In the genomic region with DNA sequence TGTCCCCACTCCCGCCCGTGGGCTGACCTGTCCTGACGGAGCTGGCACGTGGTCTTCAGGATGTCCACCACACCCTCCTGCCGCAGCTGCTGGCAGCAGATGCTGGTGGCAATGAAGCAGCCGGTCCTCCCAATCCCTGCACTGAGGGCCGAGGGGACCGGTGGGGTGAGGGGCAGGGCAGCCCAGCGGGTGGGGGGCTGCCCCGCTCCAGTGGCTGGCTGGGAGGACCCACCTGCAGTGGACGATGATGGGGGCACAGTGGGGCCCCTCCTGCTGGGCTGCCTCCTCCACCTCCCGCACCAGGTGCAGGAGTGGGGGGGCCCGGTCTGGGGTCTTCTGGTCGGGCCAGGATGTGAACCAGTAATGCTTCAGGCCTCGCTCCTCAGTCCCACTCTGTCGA, we compare ENCODE assay signal across 27 cellular contexts. TPM values are rescaled to one million over a fixed set of nuclear protein-coding genes. Genes with fewer than 3 reads are reported as not detected.
DNase-seq lines count a peak whose midpoint lies in the region; ATAC-seq and TF ChIP-seq lines count a peak whose summit lies in the region.
"Had no signal": no experiment of that assay in that cellular context is flagged by ENCODE, and none has a peak within 500 bp of the region (broad histone marks: within the 10 kb centered on the region; RNA-seq: fewer than 3 reads in every experiment).

No MANE protein-coding gene starts in this region.

- H4K8ac ChIP-seq in neuronal stem cell (ENCODE audit: low read depth, low read length) = no peak overlapping the region

- DNase-seq in stimulated activated naive CD8-positive, alpha-beta T cell treated with anti-CD3 and anti-CD28 coated beads, Interleukin-15, amount 100 ng/mL, for 72 hours = no peak
- DNase-seq in stimulated activated naive CD8-positive, alpha-beta T cell treated with anti-CD3 and anti-CD28 coated beads, Interleukin-15, Interleukin-2, amounts not matched to agents 100 U/mL and 50 U/mL, for 24 hours = no peak
- DNase-seq in neuronal stem cell (ENCODE audit: low spot score) = no peak
- no peak for DNase-seq in osteoblast (ENCODE audit: insufficient read length, low spot score, missing footprints)
- DNase-seq in activated CD4-positive, alpha-beta T cell treated with anti-CD3 and anti-CD28 coated beads, Interleukin-2, amount 50 U/mL, for 48 hours = no peak
- DNase-seq: 8988T; ACHN; BE2C; C1 segment of cervical spinal cord; CD4-positive, alpha-beta memory T cell; CD4-positive, CD25-positive, alpha-beta regulatory T cell; CD8-positive, alpha-beta memory T cell; COR-L47; DMS 273 treated with DMSO at 0.1 percent for 48 hours; DMS153; DMS53; DMS79; DND-41; EL; GDM1 had no signal

- H4K91ac ChIP-seq in neuronal stem cell (ENCODE audit: low read depth, low read length, poor library complexity) = no peak overlapping the region

- WGBS in neuronal stem cell (ENCODE audit: extremely low coverage in 2 of 2, insufficient read length in 2 of 2, insufficient replicate concordance in 1 of 2), 2 donors = no CpG with 5 or more reads among the region's 16 CpGs

- no peak overlapping the region for H3K14ac ChIP-seq in neuronal stem cell (ENCODE audit: low read length)

- no peak overlapping the region for H2BK12ac ChIP-seq in neuronal stem cell (ENCODE audit: low read length)

- H3K4me3 Mint-ChIP-seq in stimulated activated naive CD8-positive, alpha-beta T cell treated with anti-CD3 and anti-CD28 coated beads, Interleukin-15, amount 100 ng/mL, for 72 hours = no peak overlapping the region
- H3K4me3 Mint-ChIP-seq: CD4-positive, CD25-positive, alpha-beta regulatory T cell; CD8-positive, alpha-beta memory T cell had no signal

- H4K20me1 ChIP-seq in osteoblast (ENCODE audit: insufficient read depth, low read length) = no peaks in the 10 kb centered on the region
- H4K20me1 ChIP-seq: BLaER1 had no signal

- H3K9me3 ChIP-seq in neuronal stem cell (replicated peaks in 1 of 2; ENCODE audit: control insufficient read depth in 2 of 2, insufficient read depth in 1 of 2, low read depth in 1 of 2, low read length in 2 of 2) = no peaks in the 10 kb centered on the region
- no peaks in the 10 kb centered on the region for H3K9me3 ChIP-seq in osteoblast (ENCODE audit: low read depth, low read length)
- H3K9me3 ChIP-seq: BE2C, BLaER1 had no signal

- no peak overlapping the region for H3K23ac ChIP-seq in neuronal stem cell (ENCODE audit: low read depth, low read length, poor library complexity)

- no peaks in the 10 kb centered on the region for H3K79me1 ChIP-seq in neuronal stem cell (ENCODE audit: low read depth, low read length)

- H3K18ac ChIP-seq in neuronal stem cell (ENCODE audit: low read length) = no peak overlapping the region

- TF ChIP-seq CTCF in osteoblast (IDR thresholded peaks at IDR 0.05; ENCODE audit: extremely low read depth, low read depth, low read length) = no peak

- peaks cover 0 to 2% of the 10 kb centered on the region in 2 donors for H3K36me3 ChIP-seq in neuronal stem cell (replicated peaks in 1 of 2; ENCODE audit: control insufficient read depth in 2 of 2, insufficient read depth in 2 of 2, low read length in 2 of 2)
- no peaks in the 10 kb centered on the region for H3K36me3 ChIP-seq in osteoblast (ENCODE audit: insufficient read depth, low read length)
- H3K36me3 ChIP-seq: BE2C, BLaER1 had no signal

- no peak overlapping the region for H2AFZ ChIP-seq in neuronal stem cell (ENCODE audit: low read length)
- no peak overlapping the region for H2AFZ ChIP-seq in osteoblast (ENCODE audit: low read length)

- H2BK120ac ChIP-seq in neuronal stem cell (ENCODE audit: low read depth, low read length) = no peak overlapping the region

- no peaks in the 10 kb centered on the region for H3K79me2 ChIP-seq in osteoblast (ENCODE audit: insufficient read depth, low read length)

- H2AK5ac ChIP-seq in neuronal stem cell (ENCODE audit: low read depth, low read length) = no peak overlapping the region

- ATAC-seq in stimulated activated naive CD8-positive, alpha-beta T cell treated with anti-CD3 and anti-CD28 coated beads, Interleukin-15, amount 100 ng/mL, for 72 hours = peak; percentile 60
- no peak for ATAC-seq in stimulated activated naive CD8-positive, alpha-beta T cell treated with anti-CD3 and anti-CD28 coated beads, Interleukin-15, Interleukin-2, amounts not matched to agents 100 U/mL and 50 U/mL, for 24 hours
- ATAC-seq: GM12878 had no signal

- H3K27ac ChIP-seq in neuronal stem cell (replicated peaks; ENCODE audit: low read length) (no peak overlapping the region), osteoblast (ENCODE audit: low read depth, low read length) (no peak overlapping the region)
- H3K27ac ChIP-seq: BLaER1 had no signal

- H3K27me3 ChIP-seq in neuronal stem cell (ENCODE audit: control insufficient read depth in 3 of 3, insufficient read depth in 3 of 3, low read depth in 1 of 3, low read length in 3 of 3) = peaks cover 0 to 10% (median 0%) of the 10 kb centered on the region in 3 experiments
- no peaks in the 10 kb centered on the region for H3K27me3 ChIP-seq in osteoblast (ENCODE audit: insufficient read depth, low read length)
- H3K27me3 ChIP-seq: BE2C, BLaER1 had no signal

- H3K4me1 ChIP-seq in neuronal stem cell (ENCODE audit: control insufficient read depth in 2 of 2, insufficient read depth in 1 of 2, low read depth in 1 of 2, low read length in 2 of 2) (peaks cover 0 to 8% of the 10 kb centered on the region in 2 donors), osteoblast (ENCODE audit: insufficient read depth, low read length) (no peaks in the 10 kb centered on the region)
- H3K4me1 ChIP-seq: BE2C had no signal

- H3K4me3 ChIP-seq in neuronal stem cell (ENCODE audit: low read length in 2 of 2) (no peak overlapping the region), osteoblast (ENCODE audit: insufficient read depth, low read length) (no peak overlapping the region)
- H3K4me3 ChIP-seq: BLaER1, GM12878 had no signal

- peaks cover 17% of the 10 kb centered on the region for H3K4me1 Mint-ChIP-seq in stimulated activated naive CD8-positive, alpha-beta T cell treated with anti-CD3 and anti-CD28 coated beads, Interleukin-15, amount 100 ng/mL, for 72 hours

- peak overlapping the region; percentile 53 for H3K4ac ChIP-seq in neuronal stem cell (ENCODE audit: low read length)

- H2BK15ac ChIP-seq in neuronal stem cell (ENCODE audit: low read length) = no peak overlapping the region

- no peaks in the 10 kb centered on the region for H3K9me3 Mint-ChIP-seq in stimulated activated naive CD8-positive, alpha-beta T cell treated with anti-CD3 and anti-CD28 coated beads, Interleukin-15, amount 100 ng/mL, for 72 hours
- H3K9me3 Mint-ChIP-seq: CD14-positive monocyte; CD4-positive, alpha-beta memory T cell; CD4-positive, CD25-positive, alpha-beta regulatory T cell; CD8-positive, alpha-beta memory T cell had no signal

- no peak overlapping the region for H2BK5ac ChIP-seq in neuronal stem cell (ENCODE audit: low read length)

- no peak overlapping the region for H3K27ac Mint-ChIP-seq in stimulated activated naive CD8-positive, alpha-beta T cell treated with anti-CD3 and anti-CD28 coated beads, Interleukin-15, amount 100 ng/mL, for 72 hours
- H3K27ac Mint-ChIP-seq: CD14-positive monocyte had no signal

- no peaks in the 10 kb centered on the region for H3K27me3 Mint-ChIP-seq in stimulated activated naive CD8-positive, alpha-beta T cell treated with anti-CD3 and anti-CD28 coated beads, Interleukin-15, amount 100 ng/mL, for 72 hours
- H3K27me3 Mint-ChIP-seq: CD4-positive, alpha-beta memory T cell had no signal

- H3K9ac ChIP-seq in neuronal stem cell (ENCODE audit: low read depth, low read length, poor library complexity) = peak overlapping the region; percentile 9
- H3K9ac ChIP-seq: BLaER1 had no signal

- H3K4me2 ChIP-seq in neuronal stem cell (ENCODE audit: insufficient read depth, low read length, poor library complexity, severe bottlenecking) (no peak overlapping the region), osteoblast (ENCODE audit: insufficient read depth, low read length) (no peak overlapping the region)
- H3K4me2 ChIP-seq: BLaER1 had no signal

RNA-seq across cellular contexts. Expression of gene IGSF22, which starts 3.4 kb away (rescaled TPM):
- 0.04 TPM for polyA plus RNA-seq in neuronal stem cell (2013, experiment 1 of 2)
- polyA plus RNA-seq in neuronal stem cell (2013, experiment 2 of 2) = 0.08 TPM
- total RNA-seq in osteoblast = not detected in 2 replicates
- total RNA-seq: A673, Daoy, G401, GM12878 had no signal
- polyA plus RNA-seq: AG04450, CD14-positive monocyte had no signal

RNA-seq across cellular contexts. Expression of gene TMEM86A, which starts 30.8 kb away (rescaled TPM):
- 1.2 TPM for polyA plus RNA-seq in neuronal stem cell (2013, experiment 1 of 2)
- polyA plus RNA-seq in neuronal stem cell (2013, experiment 2 of 2) = 1.4 TPM
- 3.3 and 4.1 TPM in 2 replicates for total RNA-seq in osteoblast
